ENCODE assay signal across 13 cellular contexts in genomic region chr1:54564312-54565112, GRCh38. TPM values are rescaled to one million over a fixed set of nuclear protein-coding genes. Genes with fewer than 3 reads are reported as not detected.
DNase-seq lines count a peak whose midpoint lies in the region; ATAC-seq and TF ChIP-seq lines count a peak whose summit lies in the region.
"Had no signal": no experiment of that assay in that cellular context is flagged by ENCODE, and none has a peak within 500 bp of the region (broad histone marks: within the 10 kb centered on the region; RNA-seq: fewer than 3 reads in every experiment).

No MANE protein-coding gene starts in this region.

- H3K4ac ChIP-seq in H9 (ENCODE audit: low read depth, low read length), result no peak overlapping the region

- DNase-seq in H9 (peak; percentile 94), NCI-H2196 (lab: John Stamatoyannopoulos, UW; ENCODE audit: unreplicated experiment) (peak; percentile 89), esophagus squamous epithelium (lab: John Stamatoyannopoulos, UW) (no peak), prostate gland (ENCODE audit: low spot score) (peak; percentile 45), MV-4-11 (lab: John Stamatoyannopoulos, UW) (no peak), cerebellum (ENCODE audit: low spot score) (no peak)
- DNase-seq: activated naive CD4-positive, alpha-beta T cell treated with anti-CD3 and anti-CD28 coated beads, Interleukin-2, amount 10 ng/mL, durations not matched to agents 7 days and 5 days; NCI-H1436 treated with DMSO at 0.1 percent for 48 hours had no signal

- H4K8ac ChIP-seq in H9 (replicated peaks; ENCODE audit: insufficient read length, low read depth, low read length), result no peak overlapping the region

- H3T11ph ChIP-seq in H9 (ENCODE audit: low read length), result no peak overlapping the region

- no peak overlapping the region for H3K27ac ChIP-seq in H9 (ENCODE audit: insufficient read length, low read depth, low read length)
- peak overlapping the region; percentile 39 to 82 (median 64) for H3K27ac ChIP-seq in esophagus squamous epithelium
- no peak overlapping the region for H3K27ac ChIP-seq in prostate gland

- no peaks in the 10 kb centered on the region for H3K9me3 ChIP-seq in H9 (ENCODE audit: control insufficient read depth, low read depth, low read length)
- H3K9me3 ChIP-seq in esophagus squamous epithelium, result no peaks in the 10 kb centered on the region
- H3K9me3 ChIP-seq in prostate gland, result no peaks in the 10 kb centered on the region
- H3K9me3 ChIP-seq: tibial nerve had no signal

- H3K79me2 ChIP-seq in H9 (ENCODE audit: insufficient read depth, low read length), result no peaks in the 10 kb centered on the region

- intact Hi-C loops in esophagus squamous epithelium (cut with DNase I), result no loop called here
- intact Hi-C loops in prostate gland (cut with DNase I), result no loop called here

- 0 out of 7 replicates have a peak overlapping the region, but pooled peaks of 1 of the 3 experiments have one; percentile 22 for H3K27ac Mint-ChIP-seq in H9
- H3K27ac Mint-ChIP-seq: activated naive CD4-positive, alpha-beta T cell treated with anti-CD3 and anti-CD28 coated beads, Interleukin-2, amount 10 ng/mL, durations not matched to agents 7 days and 5 days had no signal

- no peak overlapping the region for H3K4me3 Mint-ChIP-seq in H9
- H3K4me3 Mint-ChIP-seq: activated naive CD4-positive, alpha-beta T cell treated with anti-CD3 and anti-CD28 coated beads, Interleukin-2, amount 10 ng/mL, durations not matched to agents 7 days and 5 days had no signal

- no peaks in the 10 kb centered on the region for H3K36me3 ChIP-seq in esophagus squamous epithelium
- H3K36me3 ChIP-seq in prostate gland, result no peaks in the 10 kb centered on the region
- H3K36me3 ChIP-seq: tibial nerve had no signal

- peaks cover 0 to 2% (median 0%) of the 10 kb centered on the region in 3 experiments; a peak in 1 of 7 replicates for H3K36me3 Mint-ChIP-seq in H9 (ENCODE audit: insufficient read depth in 1 of 3, low read depth in 3 of 3)
- H3K36me3 Mint-ChIP-seq: activated naive CD4-positive, alpha-beta T cell treated with anti-CD3 and anti-CD28 coated beads, Interleukin-2, amount 10 ng/mL, durations not matched to agents 7 days and 5 days had no signal

- no peak overlapping the region for H2BK120ac ChIP-seq in H9 (ENCODE audit: low read depth, low read length, poor library complexity, severe bottlenecking)

- peaks cover 10 to 27% of the 10 kb centered on the region in 2 experiments for H3K4me1 Mint-ChIP-seq in H9

- no peaks in the 10 kb centered on the region for H3K79me1 ChIP-seq in H9 (ENCODE audit: insufficient read depth, low read depth, low read length, poor library complexity, severe bottlenecking)

- no peak overlapping the region for H2BK12ac ChIP-seq in H9 (ENCODE audit: insufficient read length, low read depth, low read length)

- TF ChIP-seq CTCF in H9 (conservative IDR thresholded peaks at IDR 0.05), result no peak
- TF ChIP-seq CTCF in esophagus squamous epithelium (IDR thresholded peaks at IDR 0.05), result no peak
- TF ChIP-seq CTCF in prostate gland (IDR thresholded peaks at IDR 0.05), result no peak

- no CpG with 5 or more reads among the region's 17 CpGs for WGBS in H9 (ENCODE audit: extremely low coverage, insufficient read length, low lambda C conversion rate)
- 38 to 52% methylated on average over 15 to 17 of the region's 17 CpGs for WGBS in esophagus squamous epithelium, 2 donors
- 56% methylated on average over 17 of the region's 17 CpGs for WGBS in prostate gland

- H2AFZ ChIP-seq in H9 (ENCODE audit: low read length), result no peak overlapping the region

- H3K4me3 ChIP-seq in esophagus squamous epithelium (peak overlapping the region; percentile 1 to 37 (median 28)), prostate gland (no peak overlapping the region)
- H3K4me3 ChIP-seq: dorsolateral prefrontal cortex, tibial nerve had no signal

- H3K18ac ChIP-seq in H9 (ENCODE audit: insufficient read length, low read depth, low read length), result no peak overlapping the region

- H3K23ac ChIP-seq in H9 (ENCODE audit: insufficient read length, low read depth, low read length), result no peak overlapping the region

- no peaks in the 10 kb centered on the region for H3K23me2 ChIP-seq in H9 (ENCODE audit: insufficient read length, low read depth, low read length, poor library complexity, severe bottlenecking)

- H2BK15ac ChIP-seq in H9 (ENCODE audit: low read depth, low read length), result no peak overlapping the region

- no peaks in the 10 kb centered on the region; the same call in 1 of the 2 replicates for H3K27me3 Mint-ChIP-seq in H9 (ENCODE audit: low read depth)

- no peak overlapping the region for H2AK5ac ChIP-seq in H9 (ENCODE audit: insufficient read length, low read length)

- no peak overlapping the region for H2BK20ac ChIP-seq in H9 (ENCODE audit: low read depth, low read length, poor library complexity, severe bottlenecking)

- H4K20me1 ChIP-seq in H9 (ENCODE audit: control insufficient read depth, insufficient read depth, insufficient read length), result no peaks in the 10 kb centered on the region

- H4K91ac ChIP-seq in H9 (ENCODE audit: insufficient read length, low read depth, low read length), result no peak overlapping the region

- ATAC-seq in HG02610 (IDR thresholded peaks at IDR 0.05; ENCODE audit: unreplicated experiment), result no peak
- ATAC-seq in HG02798 (IDR thresholded peaks at IDR 0.05; ENCODE audit: poor library complexity, unreplicated experiment), result no peak

- H3K27me3 ChIP-seq in H9 (ENCODE audit: insufficient read depth, low read length) (no peaks in the 10 kb centered on the region), esophagus squamous epithelium (no peaks in the 10 kb centered on the region), prostate gland (replicated peaks; ENCODE audit: insufficient read depth) (no peaks in the 10 kb centered on the region)
- H3K27me3 ChIP-seq: dorsolateral prefrontal cortex, tibial nerve had no signal

- no peak overlapping the region for H3K9ac ChIP-seq in H9 (ENCODE audit: extremely low read depth, insufficient read length, low read length)

- H3K4me2 ChIP-seq in H9 (ENCODE audit: insufficient read depth, insufficient read length, low read length), result no peak overlapping the region

- peaks cover 2 to 3% of the 10 kb centered on the region in 2 experiments; a peak in 4 of 5 replicates for H3K9me3 Mint-ChIP-seq in H9
- H3K9me3 Mint-ChIP-seq: activated naive CD4-positive, alpha-beta T cell treated with anti-CD3 and anti-CD28 coated beads, Interleukin-2, amount 10 ng/mL, durations not matched to agents 7 days and 5 days had no signal

- TF ChIP-seq POLR2A in esophagus squamous epithelium (IDR thresholded peaks at IDR 0.05), result peak in 1 of 4 donors; percentile 43
- peak; percentile 63 for TF ChIP-seq POLR2A in prostate gland (IDR thresholded peaks at IDR 0.05)

- H2BK5ac ChIP-seq in H9 (ENCODE audit: insufficient read length, low read length), result no peak overlapping the region

- no peak overlapping the region for H3K56ac ChIP-seq in H9 (ENCODE audit: insufficient read length, low read depth, low read length)

- H4K5ac ChIP-seq in H9 (ENCODE audit: insufficient read length, low read depth, low read length), result no peak overlapping the region

- H3K4me1 ChIP-seq in H9 (ENCODE audit: insufficient read depth, low read length) (no peaks in the 10 kb centered on the region), esophagus squamous epithelium (peaks cover 13 to 45% (median 24%) of the 10 kb centered on the region in 3 donors), prostate gland (replicated peaks) (no peaks in the 10 kb centered on the region)

- H3K14ac ChIP-seq in H9 (ENCODE audit: insufficient read depth, low read length), result no peak overlapping the region

RNA-seq across cellular contexts. Expression of gene ACOT11, which starts 16.5 kb away (rescaled TPM):
- 3.6 and 4.0 TPM in 2 replicates for total RNA-seq in H9 (2021)
- 10 to 100 TPM; 10.1 to 33.9 (median 20.3) TPM for total RNA-seq in esophagus squamous epithelium
- total RNA-seq in prostate gland, result 10 to 100 TPM in 1 of 2 donors, 1 to 10 TPM in 1; 6.7 to 18.6 TPM
- 6.4 TPM for total RNA-seq in cerebellum

RNA-seq across cellular contexts. Expression of gene FAM151A, which starts 58.8 kb away (rescaled TPM):
- total RNA-seq in H9 (2021) (not detected in 2 replicates), esophagus squamous epithelium (under 1 TPM in 1 of 4 donors, not detected in 3; 0.35 TPM), prostate gland (not detected), cerebellum (not detected)
- total RNA-seq: dorsolateral prefrontal cortex, H4, tibial nerve had no signal

Comparison
In these comparisons a context has a peak if more than half of its experiments do, and no peak if none do; other contexts are left out.
1. DNase-seq: peak in H9 (single experiment), NCI-H2196 (single experiment) and prostate gland (single experiment); none in esophagus squamous epithelium (single experiment), MV-4-11 (single experiment) and cerebellum (single experiment).
2. H3K27ac ChIP-seq: peak in esophagus squamous epithelium (4 of 4); none in H9 (single experiment) and prostate gland (0 of 2).
3. H3K4me3 ChIP-seq: peak in esophagus squamous epithelium (4 of 4); none in prostate gland (0 of 2).